8 cellular contexts compared by ENCODE assay signal in the genomic region with DNA sequence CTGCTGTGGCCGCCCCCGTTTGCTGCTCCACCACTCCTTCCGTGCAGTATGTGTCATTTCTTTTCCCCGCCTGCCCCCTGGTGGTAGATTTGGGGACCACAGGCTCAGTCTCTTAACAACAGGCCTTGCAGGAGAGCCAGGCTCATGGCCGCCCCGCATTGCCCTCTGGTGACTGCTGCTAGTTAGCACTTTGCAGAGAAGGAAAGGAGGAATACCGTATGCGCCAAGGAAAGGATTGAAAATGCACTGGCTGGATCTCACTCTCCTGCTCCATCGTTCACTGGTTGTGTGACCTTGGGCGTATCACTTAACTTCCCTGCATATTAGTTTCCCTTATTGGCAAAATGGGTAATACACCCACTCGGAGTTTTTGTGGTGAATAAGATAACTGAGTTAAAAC. TPM values are rescaled to one million over a fixed set of nuclear protein-coding genes. Genes with fewer than 3 reads are reported as not detected.
DNase-seq lines count a peak whose midpoint lies in the region; ATAC-seq and TF ChIP-seq lines count a peak whose summit lies in the region.

No MANE protein-coding gene starts in this region.

- no peaks in the 10 kb centered on the region for H3K36me3 ChIP-seq in transverse colon

- WGBS in transverse colon (ENCODE audit: low coverage in 1 of 2), 2 donors = 6 to 9% methylated on average over 6 to 11 of the region's 11 CpGs

- peak; percentile 72 for DNase-seq in GM12864 (ENCODE audit: low read depth)
- DNase-seq in NB4 (ENCODE audit: low read depth) = peak; percentile 90
- DNase-seq in SIG-M5 treated with dmso at 0.1 percent for 504 hours (lab: John Stamatoyannopoulos, UW; ENCODE audit: unreplicated experiment) = peak; percentile 90
- peak; percentile 98 for DNase-seq in activated effector memory CD4-positive, alpha-beta T cell treated with anti-CD3 and anti-CD28 coated beads, Interleukin-2, amount 50 U/mL, for 16 hours
- DNase-seq in foreskin melanocyte = peak; percentile 88
- peak; percentile 99 for DNase-seq in osteocyte (ENCODE audit: extremely low spot score, unreplicated experiment)
- DNase-seq in transverse colon = peak; percentile 98

- peaks cover 5% of the 10 kb centered on the region for H3K4me1 Mint-ChIP-seq in osteocyte (ENCODE audit: unreplicated experiment)

- H3K27me3 Mint-ChIP-seq in osteocyte (ENCODE audit: unreplicated experiment) = peaks cover 23% of the 10 kb centered on the region

- H3K27ac Mint-ChIP-seq in osteocyte (ENCODE audit: unreplicated experiment) = no peak overlapping the region

- intact Hi-C loops in transverse colon (cut with DNase I; ENCODE audit: low total_unique reads) = loop anchor here (5.0 kb wide), 1 partner anchor 185 kb away; no protein-coding TSS in a partner anchor

- H3K4me3 Mint-ChIP-seq in osteocyte (ENCODE audit: unreplicated experiment) = no peak overlapping the region

- peaks cover 24% of the 10 kb centered on the region for H3K27me3 ChIP-seq in transverse colon

- TF ChIP-seq CTCF in GM12864 (IDR thresholded peaks at IDR 0.05; ENCODE audit: low read depth, low read length, missing control alignments) = peak; percentile 90
- peak; percentile 86 for TF ChIP-seq CTCF in NB4 (IDR thresholded peaks at IDR 0.05; ENCODE audit: low read depth, low read length)
- TF ChIP-seq CTCF in osteocyte (IDR thresholded peaks at IDR 0.05) = peak; percentile 99
- TF ChIP-seq CTCF in transverse colon (IDR thresholded peaks at IDR 0.05) = peak; percentile 94 to 98 (median 97)

- peaks cover 19% of the 10 kb centered on the region for H3K9me3 Mint-ChIP-seq in osteocyte (ENCODE audit: unreplicated experiment)

- H3K36me3 Mint-ChIP-seq in osteocyte (ENCODE audit: unreplicated experiment) = no peaks in the 10 kb centered on the region

- H3K4me1 ChIP-seq in transverse colon = peaks cover 0 to 4% (median 0%) of the 10 kb centered on the region in 4 donors

- ATAC-seq in HG02610 (IDR thresholded peaks at IDR 0.05; ENCODE audit: unreplicated experiment) = peak; percentile 99

- no peak for TF ChIP-seq POLR2A in NB4 (IDR thresholded peaks at IDR 0.05; ENCODE audit: extremely low read depth, insufficient read length)
- no peak for TF ChIP-seq POLR2A in transverse colon (IDR thresholded peaks at IDR 0.05)

- no peak overlapping the region for H3K27ac ChIP-seq in transverse colon

- TF ChIP-seq EP300 in transverse colon (IDR thresholded peaks at IDR 0.05; ENCODE audit: low read depth) = no peak

- H3K4me3 ChIP-seq in GM12864 (ENCODE audit: low read depth, low read length) (no peak overlapping the region), NB4 (ENCODE audit: low read depth, low read length) (no peak overlapping the region), transverse colon (no peak overlapping the region)

- H3K9me3 ChIP-seq in transverse colon = no peaks in the 10 kb centered on the region

- in situ Hi-C loops in transverse colon (cut with MboI; ENCODE audit: low pct_ligation_motif_present in 1 of 4, low pct_unique_long_range_greater_than_20kb in 1 of 4, low sequenced_read_pairs in 3 of 4) = loop anchor here (5.0 to 25.0 kb wide), 5 partner anchors 178 to 305 kb away; no protein-coding TSS in a partner anchor

RNA-seq across cellular contexts. Expression of gene PXYLP1, which starts 39.3 kb away (rescaled TPM):
- total RNA-seq in osteocyte (21.2 and 21.9 TPM in 2 replicates), transverse colon (10 to 100 TPM; 11.5 to 27.7 (median 12.2) TPM)
